In the genomic region with DNA sequence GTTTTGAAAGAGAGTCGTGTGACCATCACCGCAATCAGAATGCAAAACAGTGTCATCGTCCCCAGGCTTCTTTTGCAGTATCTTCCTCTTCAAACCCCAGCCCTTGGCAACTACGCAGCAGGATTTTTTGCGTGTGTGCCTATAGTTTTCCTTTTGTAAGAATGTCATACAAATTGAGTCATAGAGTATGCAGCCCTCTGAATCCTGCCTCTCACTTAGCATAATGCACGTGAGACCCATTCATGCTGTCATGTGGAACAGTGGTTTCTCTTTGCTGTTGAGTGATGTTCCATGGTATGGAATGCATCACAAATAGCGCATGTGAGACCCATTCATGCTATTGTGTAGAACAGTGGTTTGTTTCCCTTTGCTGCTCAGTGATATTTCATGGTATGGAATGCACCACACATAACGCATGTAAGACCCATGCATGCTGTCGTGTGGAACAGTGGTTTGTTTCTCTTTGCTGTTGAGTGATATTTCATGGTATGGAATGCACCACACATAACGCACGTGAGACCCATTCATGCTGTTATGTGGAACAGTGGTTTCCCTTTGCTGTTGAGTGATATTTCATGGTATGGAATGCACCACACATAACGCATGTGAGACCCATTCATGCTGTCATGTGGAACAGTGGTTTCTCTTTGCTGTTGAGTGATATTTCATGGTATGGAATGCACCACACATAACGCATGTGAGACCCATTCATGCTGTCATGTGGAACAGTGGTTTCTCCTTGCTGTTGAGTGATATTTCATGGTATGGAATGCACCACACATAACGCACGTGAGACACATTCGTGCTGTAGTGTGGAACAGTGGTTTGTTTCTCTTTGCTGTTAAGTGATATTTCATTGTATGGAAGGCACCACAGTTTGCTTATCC, we compare ENCODE assay signal across 8 cellular contexts.
A peak's percentile ranks its signal among the peaks of the same experiment; 100 is the strongest.
DNase-seq lines count a peak whose midpoint lies in the region; ATAC-seq and TF ChIP-seq lines count a peak whose summit lies in the region.
"Not testable (repeated sequence)": the region's sequence is repeated elsewhere in the genome, so short reads cannot be mapped to it uniquely, and the experiment has no call there.

No MANE protein-coding gene starts in this region.

- WGBS in endodermal cell (ENCODE audit: insufficient coverage in 1 of 2, insufficient read length in 1 of 2), 2 experiments, result 82 to 85% methylated on average over 5 to 12 of the region's 16 CpGs

- not testable (repeated sequence) for H3K79me2 ChIP-seq in GM23338 (replicated peaks; ENCODE audit: insufficient read depth)

- not testable (repeated sequence) for H3K4me3 Mint-ChIP-seq in GM23338, endodermal cell

- H3K4me2 ChIP-seq in GM23338, result 0 out of 2 replicates have a peak overlapping the region, but pooled peaks have one; percentile 3

- H3K36me3 Mint-ChIP-seq in GM23338 (ENCODE audit: low read depth), result peaks cover 14% of the 10 kb centered on the region; the same call in 1 of the 3 replicates
- not testable (repeated sequence) for H3K36me3 Mint-ChIP-seq in endodermal cell (ENCODE audit: low read depth)

- not testable (repeated sequence) for H3K9me2 ChIP-seq in GM23338 (ENCODE audit: insufficient read depth)

- H3K9me3 Mint-ChIP-seq in GM23338 (peaks cover 12% of the 10 kb centered on the region; the same call in 1 of the 3 replicates), endodermal cell (peaks cover 13% of the 10 kb centered on the region)

- peak overlapping the region; percentile 39; the same call in 1 of the 2 replicates for H3K27ac ChIP-seq in C4-2B
- H3K27ac ChIP-seq in GM23338 (ENCODE audit: low read depth), result peak overlapping the region; percentile 70; the same call in 1 of the 2 replicates
- H3K27ac ChIP-seq in SK-N-MC, result not testable (repeated sequence)
- H3K27ac ChIP-seq in endodermal cell (ENCODE audit: low read depth, low read length), result peak overlapping the region; percentile 98

- not testable (repeated sequence) for H3K27me3 Mint-ChIP-seq in GM23338 (ENCODE audit: insufficient read depth, low read depth, poor library complexity); endodermal cell (ENCODE audit: insufficient read depth)

- not testable (repeated sequence) for H3K9me3 ChIP-seq in SK-N-MC (ENCODE audit: low read depth, low read length); endodermal cell (ENCODE audit: control insufficient read depth, low read length); neuron (ENCODE audit: low read length)

- ATAC-seq in GM18519 (IDR thresholded peaks at IDR 0.05; ENCODE audit: low FRiP score, unreplicated experiment) (peak; percentile 19), HG03175 (IDR thresholded peaks at IDR 0.05; ENCODE audit: unreplicated experiment) (peak; percentile 16)
- ATAC-seq in GM23338, result not testable (repeated sequence)

- H3K4me1 ChIP-seq in GM23338 (ENCODE audit: insufficient read depth), result peaks cover 16% of the 10 kb centered on the region
- H3K4me1 ChIP-seq in endodermal cell (ENCODE audit: control insufficient read depth, insufficient read depth, low read length), result not testable (repeated sequence)
- peaks cover 26% of the 10 kb centered on the region for H3K4me1 ChIP-seq in neuron (ENCODE audit: insufficient read depth, low read length)

- not testable (repeated sequence) for H3K9ac ChIP-seq in SK-N-MC (ENCODE audit: insufficient read length); endodermal cell (ENCODE audit: extremely low read depth, low read length, poor library complexity, severe bottlenecking)

- H2AFZ ChIP-seq in GM23338, result not testable (repeated sequence)
- peak overlapping the region; percentile 31 for H2AFZ ChIP-seq in neuron (ENCODE audit: low read depth, low read length)

- not testable (repeated sequence) for H3K27me3 ChIP-seq in GM23338 (ENCODE audit: insufficient read depth); endodermal cell (ENCODE audit: control insufficient read depth, insufficient read depth, low read length, poor library complexity, severe bottlenecking); neuron (ENCODE audit: insufficient read depth, low read length)

- TF ChIP-seq CTCF in C4-2B (conservative IDR thresholded peaks at IDR 0.05); GM23338 (conservative IDR thresholded peaks at IDR 0.05; ENCODE audit: low read depth in 2 of 2); endodermal cell (conservative IDR thresholded peaks at IDR 0.05): not testable (repeated sequence)

- peaks cover 19% of the 10 kb centered on the region for H3K4me1 Mint-ChIP-seq in GM23338
- H3K4me1 Mint-ChIP-seq in endodermal cell, result not testable (repeated sequence)

- H4K20me1 ChIP-seq in GM23338 (replicated peaks; ENCODE audit: insufficient read depth), result not testable (repeated sequence)

- H3K27ac Mint-ChIP-seq in GM23338, result peak overlapping the region; percentile 60
- not testable (repeated sequence) for H3K27ac Mint-ChIP-seq in endodermal cell

- H3K36me3 ChIP-seq in GM23338 (ENCODE audit: insufficient read depth); SK-N-MC (ENCODE audit: insufficient read depth, low read length); endodermal cell (ENCODE audit: control insufficient read depth, insufficient read depth, low read length); neuron (ENCODE audit: insufficient read depth, low read length): not testable (repeated sequence)

- H3K4me3 ChIP-seq in GM23338; endodermal cell (ENCODE audit: low read length); neuron (ENCODE audit: low read length): not testable (repeated sequence)
- H3K4me3 ChIP-seq in SK-N-MC, result peak overlapping the region; percentile 13; the same call in 1 of the 2 replicates

- not testable (repeated sequence) for DNase-seq in GM23338 (ENCODE audit: low spot score); SK-N-MC (ENCODE audit: low read depth, low spot score); endodermal cell
- DNase-seq in MV-4-11 (lab: John Stamatoyannopoulos, UW), result peak; percentile 27

- H3F3A ChIP-seq in GM23338 (replicated peaks; ENCODE audit: low read depth), result not testable (repeated sequence)
